8 cellular contexts compared by ENCODE assay signal in genomic region chrX:153513265-153513664, GRCh38. TPM values are rescaled to one million over a fixed set of nuclear protein-coding genes. Genes with fewer than 3 reads are reported as not detected.
"Had no signal": no experiment of that assay in that cellular context is flagged by ENCODE, and none has a peak within 500 bp of the region (broad histone marks: within the 10 kb centered on the region; RNA-seq: fewer than 3 reads in every experiment).

No MANE protein-coding gene starts in this region.

- H3K9me3 ChIP-seq: HAP-1 had no signal

- H3K4me3 ChIP-seq: GM23338, HAP-1 had no signal

- DNase-seq: H7, KBM-7 had no signal

- H2AFZ ChIP-seq: GM23338 had no signal

- H3K36me3 ChIP-seq: HAP-1 had no signal

- H3K4me1 ChIP-seq: HAP-1 had no signal

- H3K4me2 ChIP-seq: GM23338 had no signal

RNA-seq across cellular contexts. Expression of gene ATP2B3, which starts 4.2 kb away (rescaled TPM):
- total RNA-seq: H4, H7, HepG2, HT-29 had no signal
- polyA plus RNA-seq: GM23338, HepG2, IgD-negative memory B cell had no signal

RNA-seq across cellular contexts. Expression of gene BGN, which starts 18.5 kb away (rescaled TPM):
- total RNA-seq: H4 had no signal
- polyA plus RNA-seq: IgD-negative memory B cell had no signal
